Comparison of ENCODE assay signal across 1 cellular context in genomic region chr9:128127990-128128835, GRCh38.
A peak's percentile ranks its signal among the peaks of the same experiment; 100 is the strongest.
TF ChIP-seq lines count a peak whose summit lies in the region.

No MANE protein-coding gene starts in this region.

TF ChIP-seq in K562, 482 proteins besides CTCF, POLR2A, EP300 and RAD21 (continued from another document and continues in another):
- no peak for TF ChIP-seq EWSR1 (IDR thresholded peaks at IDR 0.05; ENCODE audit: borderline replicate concordance, low read depth, partially characterized antibody)
- no peak for TF ChIP-seq LARP7 (IDR thresholded peaks at IDR 0.05)
- TF ChIP-seq SIRT6 (IDR thresholded peaks at IDR 0.05; ENCODE audit: low read depth, low read length) = no peak
- no peak for TF ChIP-seq ZNF280A (IDR thresholded peaks at IDR 0.05; ENCODE audit: low read depth, partially characterized antibody)
- TF ChIP-seq CBX5 (IDR thresholded peaks at IDR 0.05; ENCODE audit: borderline replicate concordance, low read depth) = no peak
- no peak for TF ChIP-seq ZNF184 (CRISPR knock-in tag; IDR thresholded peaks at IDR 0.05)
- peak; percentile 78 for TF ChIP-seq ZBTB40 (IDR thresholded peaks at IDR 0.05)
- TF ChIP-seq ZBTB40 (CRISPR knock-in tag; IDR thresholded peaks at IDR 0.05) = no peak
- TF ChIP-seq SUPT5H (IDR thresholded peaks at IDR 0.05) = 0 out of 2 replicates have a peak, but pooled peaks have one; percentile 38
- TF ChIP-seq NEUROD1 (IDR thresholded peaks at IDR 0.05; ENCODE audit: borderline replicate concordance, low read depth, low read length, partially characterized antibody) = peak; percentile 78
- TF ChIP-seq CCAR2 (IDR thresholded peaks at IDR 0.05; ENCODE audit: low read depth, low read length) = no peak
- TF ChIP-seq SRSF7 (optimal IDR thresholded peaks at IDR 0.05; ENCODE audit: low read depth, low read length) = no peak
- TF ChIP-seq ZNF124 (CRISPR knock-in tag; IDR thresholded peaks at IDR 0.05) = no peak
- no peak for TF ChIP-seq ASH1L (IDR thresholded peaks at IDR 0.05; ENCODE audit: borderline replicate concordance, low read depth, partially characterized antibody)
- TF ChIP-seq L3MBTL2 (IDR thresholded peaks at IDR 0.05) = peak; percentile 86
- no peak for TF ChIP-seq RCOR1 (IDR thresholded peaks at IDR 0.05; ENCODE audit: borderline replicate concordance in 1 of 2, low read depth in 2 of 2, low read length in 2 of 2)
- TF ChIP-seq, protein P1, sequence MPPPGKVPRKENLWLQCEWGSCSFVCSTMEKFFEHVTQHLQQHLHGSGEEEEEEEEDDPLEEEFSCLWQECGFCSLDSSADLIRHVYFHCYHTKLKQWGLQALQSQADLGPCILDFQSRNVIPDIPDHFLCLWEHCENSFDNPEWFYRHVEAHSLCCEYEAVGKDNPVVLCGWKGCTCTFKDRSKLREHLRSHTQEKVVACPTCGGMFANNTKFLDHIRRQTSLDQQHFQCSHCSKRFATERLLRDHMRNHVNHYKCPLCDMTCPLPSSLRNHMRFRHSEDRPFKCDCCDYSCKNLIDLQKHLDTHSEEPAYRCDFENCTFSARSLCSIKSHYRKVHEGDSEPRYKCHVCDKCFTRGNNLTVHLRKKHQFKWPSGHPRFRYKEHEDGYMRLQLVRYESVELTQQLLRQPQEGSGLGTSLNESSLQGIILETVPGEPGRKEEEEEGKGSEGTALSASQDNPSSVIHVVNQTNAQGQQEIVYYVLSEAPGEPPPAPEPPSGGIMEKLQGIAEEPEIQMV (tag; conservative IDR thresholded peaks at IDR 0.05; ENCODE audit: low read depth) = no peak
- no peak for TF ChIP-seq CHD2 (IDR thresholded peaks at IDR 0.05; ENCODE audit: low read depth, low read length)
- TF ChIP-seq ZNF133 (CRISPR knock-in tag; IDR thresholded peaks at IDR 0.05) = no peak
- TF ChIP-seq ZNF212 (CRISPR knock-in tag; IDR thresholded peaks at IDR 0.05) = no peak
- TF ChIP-seq ZNF655 (CRISPR knock-in tag; IDR thresholded peaks at IDR 0.05) = no peak
- peak; percentile 77 for TF ChIP-seq PCBP1 (IDR thresholded peaks at IDR 0.05; ENCODE audit: low read depth, low read length, poor library complexity, severe bottlenecking)
- no peak for TF ChIP-seq ZNF407 (IDR thresholded peaks at IDR 0.05; ENCODE audit: low read depth)
- TF ChIP-seq PTRF (tag; IDR thresholded peaks at IDR 0.05) = no peak
- TF ChIP-seq POLR2AphosphoS5 (IDR thresholded peaks at IDR 0.05; ENCODE audit: control insufficient read depth, insufficient read depth, low read depth, low read length) = 0 out of 2 replicates have a peak, but pooled peaks have one; percentile 16
- peak; percentile 59 for TF ChIP-seq SMAD4 (CRISPR knock-in tag; conservative IDR thresholded peaks at IDR 0.05)
- TF ChIP-seq ZNF583 (CRISPR knock-in tag; IDR thresholded peaks at IDR 0.05) = no peak
- TF ChIP-seq BHLHE40 (IDR thresholded peaks at IDR 0.05; ENCODE audit: low read length) = no peak; the same call in 1 of the 2 replicates
- no peak for TF ChIP-seq ZSCAN32 (CRISPR knock-in tag; IDR thresholded peaks at IDR 0.05)
- TF ChIP-seq, protein P2, sequence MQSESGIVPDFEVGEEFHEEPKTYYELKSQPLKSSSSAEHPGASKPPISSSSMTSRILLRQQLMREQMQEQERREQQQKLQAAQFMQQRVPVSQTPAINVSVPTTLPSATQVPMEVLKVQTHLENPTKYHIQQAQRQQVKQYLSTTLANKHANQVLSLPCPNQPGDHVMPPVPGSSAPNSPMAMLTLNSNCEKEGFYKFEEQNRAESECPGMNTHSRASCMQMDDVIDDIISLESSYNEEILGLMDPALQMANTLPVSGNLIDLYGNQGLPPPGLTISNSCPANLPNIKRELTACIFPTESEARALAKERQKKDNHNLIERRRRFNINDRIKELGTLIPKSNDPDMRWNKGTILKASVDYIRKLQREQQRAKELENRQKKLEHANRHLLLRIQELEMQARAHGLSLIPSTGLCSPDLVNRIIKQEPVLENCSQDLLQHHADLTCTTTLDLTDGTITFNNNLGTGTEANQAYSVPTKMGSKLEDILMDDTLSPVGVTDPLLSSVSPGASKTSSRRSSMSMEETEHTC (IDR thresholded peaks at IDR 0.05) = peak; percentile 70
- TF ChIP-seq ZFP36 (IDR thresholded peaks at IDR 0.05; ENCODE audit: low read depth, low read length, partially characterized antibody) = no peak
- TF ChIP-seq ESRRA (IDR thresholded peaks at IDR 0.05; ENCODE audit: borderline replicate concordance, low read depth) = peak; percentile 14; the same call in 1 of the 2 replicates
- no peak for TF ChIP-seq TCF15 (CRISPR knock-in tag; IDR thresholded peaks at IDR 0.05)
- TF ChIP-seq, protein P3, sequence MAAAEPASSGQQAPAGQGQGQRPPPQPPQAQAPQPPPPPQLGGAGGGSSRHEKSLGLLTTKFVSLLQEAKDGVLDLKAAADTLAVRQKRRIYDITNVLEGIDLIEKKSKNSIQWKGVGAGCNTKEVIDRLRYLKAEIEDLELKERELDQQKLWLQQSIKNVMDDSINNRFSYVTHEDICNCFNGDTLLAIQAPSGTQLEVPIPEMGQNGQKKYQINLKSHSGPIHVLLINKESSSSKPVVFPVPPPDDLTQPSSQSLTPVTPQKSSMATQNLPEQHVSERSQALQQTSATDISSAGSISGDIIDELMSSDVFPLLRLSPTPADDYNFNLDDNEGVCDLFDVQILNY (CRISPR knock-in tag; IDR thresholded peaks at IDR 0.05) = no peak
